In the genomic region with DNA sequence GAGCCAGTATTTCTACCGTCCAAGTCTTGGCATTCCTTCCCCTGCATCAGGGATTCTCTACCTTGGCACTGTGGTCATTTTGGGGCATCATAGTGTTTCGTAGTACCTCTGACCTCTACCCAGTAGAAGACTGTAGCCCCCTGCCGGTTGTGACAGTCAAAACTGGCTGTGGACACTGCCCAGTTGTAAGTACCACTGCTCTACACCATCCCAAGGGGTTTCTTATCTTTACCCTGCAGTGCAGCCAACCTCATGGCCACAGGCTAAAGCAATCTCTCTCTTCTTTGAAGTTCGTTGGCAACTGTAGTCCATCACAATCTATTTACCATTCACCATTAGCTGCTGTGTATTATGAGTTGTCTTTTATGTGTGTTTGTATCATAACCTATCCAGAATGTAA, we compare ENCODE assay signal across 25 cellular contexts. TPM values are rescaled to one million over a fixed set of nuclear protein-coding genes. Genes with fewer than 3 reads are reported as not detected.
DNase-seq lines count a peak whose midpoint lies in the region; TF ChIP-seq lines count a peak whose summit lies in the region.
"Had no signal": no experiment of that assay in that cellular context is flagged by ENCODE, and none has a peak within 500 bp of the region (broad histone marks: within the 10 kb centered on the region; RNA-seq: fewer than 3 reads in every experiment).

No MANE protein-coding gene starts in this region.

- no peaks in the 10 kb centered on the region for H3K36me3 ChIP-seq in OCI-LY7 (ENCODE audit: insufficient read depth, low read length)

- H3K4me2 ChIP-seq in OCI-LY7 (ENCODE audit: low read length) = no peak overlapping the region

- no peaks in the 10 kb centered on the region for H3K9me2 ChIP-seq in OCI-LY7 (ENCODE audit: insufficient read depth, low read length)

- CTCF ChIA-PET in OCI-LY7 (lab: Charles Lee; ENCODE audit: unreplicated experiment) = no interaction called here
- CTCF ChIA-PET in Calu3 (lab: Charles Lee) = no interaction called here

- no peaks in the 10 kb centered on the region for H3K4me1 ChIP-seq in OCI-LY7 (ENCODE audit: insufficient read depth, low read length, poor library complexity, severe bottlenecking)

- H2AFZ ChIP-seq in OCI-LY7 (ENCODE audit: low read length) = no peak overlapping the region

- TF ChIP-seq CTCF in GM12874 (IDR thresholded peaks at IDR 0.05; ENCODE audit: insufficient read depth, low read depth, low read length) = 0 out of 2 replicates have a peak, but pooled peaks have one; percentile 31
- TF ChIP-seq CTCF in OCI-LY7 (conservative IDR thresholded peaks at IDR 0.05; ENCODE audit: low read length) = peak; percentile 48
- no peak for TF ChIP-seq CTCF in Calu3 (IDR thresholded peaks at IDR 0.05; ENCODE audit: unreplicated experiment)
- TF ChIP-seq CTCF in endothelial cell (IDR thresholded peaks at IDR 0.05; ENCODE audit: unreplicated experiment) = no peak

- POLR2A ChIA-PET in OCI-LY7 (lab: Charles Lee) = no interaction called here

- no peak overlapping the region for H3K4me3 ChIP-seq in OCI-LY7 (ENCODE audit: low read depth, low read length, poor library complexity, severe bottlenecking)

- no peak overlapping the region for H3K27ac ChIP-seq in OCI-LY7 (ENCODE audit: low read depth, low read length, poor library complexity, severe bottlenecking)
- H3K27ac ChIP-seq: C4-2B, VCaP had no signal

- no peaks in the 10 kb centered on the region for H3K36me3 Mint-ChIP-seq in Calu3 (ENCODE audit: insufficient read depth, unreplicated experiment)
- H3K36me3 Mint-ChIP-seq in endothelial cell (ENCODE audit: low read depth, unreplicated experiment) = no peaks in the 10 kb centered on the region
- H3K36me3 Mint-ChIP-seq: T-cell had no signal

- H3K27me3 Mint-ChIP-seq in Calu3 (ENCODE audit: unreplicated experiment) (no peaks in the 10 kb centered on the region), endothelial cell (ENCODE audit: unreplicated experiment) (peaks cover 1% of the 10 kb centered on the region)

- no peaks in the 10 kb centered on the region for H3K9me3 Mint-ChIP-seq in Calu3 (ENCODE audit: low read depth, unreplicated experiment)
- H3K9me3 Mint-ChIP-seq in endothelial cell (ENCODE audit: unreplicated experiment) = no peaks in the 10 kb centered on the region
- H3K9me3 Mint-ChIP-seq: T-cell had no signal

- H3K27ac Mint-ChIP-seq in Calu3 (ENCODE audit: unreplicated experiment) (no peak overlapping the region), endothelial cell (ENCODE audit: unreplicated experiment) (no peak overlapping the region)
- H3K27ac Mint-ChIP-seq: T-cell had no signal

- BruUV-seq in OCI-LY7 (replicated peaks; lab: Mats Ljungman, UMichigan) (no TSS peak), Calu3 (replicated peaks; lab: Mats Ljungman, UMichigan) (no TSS peak)

- H3K9me3 ChIP-seq in OCI-LY7 (ENCODE audit: low read length) = no peaks in the 10 kb centered on the region

- H3K4me1 Mint-ChIP-seq in Calu3 (ENCODE audit: low read depth, unreplicated experiment) = no peaks in the 10 kb centered on the region
- H3K4me1 Mint-ChIP-seq in endothelial cell (ENCODE audit: unreplicated experiment) = no peaks in the 10 kb centered on the region
- H3K4me1 Mint-ChIP-seq: T-cell had no signal

- intact Hi-C loops in OCI-LY7 (cut with micrococcal nuclease; ENCODE audit: unreplicated experiment) = no loop called here
- intact Hi-C loops in Calu3 (cut with micrococcal nuclease; ENCODE audit: unreplicated experiment) = no loop called here

- H3K79me2 ChIP-seq in OCI-LY7 (ENCODE audit: insufficient read depth, low read depth, low read length) = no peaks in the 10 kb centered on the region

- no peak overlapping the region for H3K4me3 Mint-ChIP-seq in Calu3 (ENCODE audit: low read depth, unreplicated experiment)
- H3K4me3 Mint-ChIP-seq in endothelial cell (ENCODE audit: unreplicated experiment) = no peak overlapping the region
- H3K4me3 Mint-ChIP-seq: T-cell had no signal

- no peaks in the 10 kb centered on the region for H4K20me1 ChIP-seq in OCI-LY7 (ENCODE audit: insufficient read depth, low read length)

- DNase-seq in NCI-H82 (lab: John Stamatoyannopoulos, UW) (peak; percentile 39), NCI-H82 treated with DMSO at 0.1 percent for 48 hours (lab: John Stamatoyannopoulos, UW; ENCODE audit: unreplicated experiment) (no peak), OCI-LY7 (ENCODE audit: low spot score) (peak; percentile 27), dermis blood vessel endothelial cell (peak; percentile 2), Calu3 (no peak), endothelial cell (ENCODE audit: low spot score) (no peak), NCI-H69 (lab: John Stamatoyannopoulos, UW) (no peak)
- DNase-seq: activated CD4-positive, alpha-beta T cell treated with anti-CD3 and anti-CD28 coated beads, Interleukin-2, amount 50 U/mL, for 48 hours; activated gamma-delta T cell; activated T-cell treated with anti-CD3 and anti-CD28 coated beads for 4 hours; amniotic stem cell; cortex of kidney; DMS153; HCEC 1CT; head of caudate nucleus; left colon; mesenchymal stem cell; NCI-H1417 treated with DMSO at 0.1 percent for 48 hours; NCI-H345; NK-92 treated with Interleukin-12 subunit alpha and Interleukin-12 subunit beta, amount 100 ng/mL, for 24 hours; stimulated activated CD4-positive, alpha-beta T cell treated with anti-CD3 and anti-CD28 coated beads, Interleukin-15, amount 100 ng/mL, for 24 hours; T-cell had no signal

RNA-seq across cellular contexts. Expression of gene ERO1B, which starts 29.3 kb away (rescaled TPM):
- total RNA-seq in OCI-LY7 (2014; rRNA removed; shearing (Covaris generic)) = 7.0 and 7.6 TPM in 2 replicates
- total RNA-seq in OCI-LY7 (2022) (11.0 and 14.2 TPM in 2 replicates), dermis blood vessel endothelial cell (4.4 and 8.2 TPM in 2 replicates), Calu3 (2022) (4.4 and 6.4 TPM in 2 replicates), endothelial cell (ENCODE audit: unreplicated experiment) (6.8 TPM)

Comparison
In these comparisons a context has a peak if more than half of its experiments do, and no peak if none do; other contexts are left out.
1. DNase-seq: peak in NCI-H82 (single experiment), OCI-LY7 (single experiment) and dermis blood vessel endothelial cell (single experiment); none in NCI-H82 treated with DMSO at 0.1 percent for 48 hours (single experiment), Calu3 (single experiment), endothelial cell (single experiment) and NCI-H69 (single experiment).
2. CTCF ChIP-seq: peak in GM12874 (single experiment) and OCI-LY7 (single experiment); none in Calu3 (single experiment) and endothelial cell (single experiment).